Comparison of ENCODE assay signal across 1 cellular context in genomic region chr16:85523602-85524364, GRCh38.
TF ChIP-seq lines count a peak whose summit lies in the region.

No MANE protein-coding gene starts in this region.

TF ChIP-seq in HepG2, 621 proteins besides CTCF, POLR2A, EP300 and RAD21 (continued from another document and continues in another):
- TF ChIP-seq ZNF646 (CRISPR knock-in tag; IDR thresholded peaks at IDR 0.05) (no peak), ZNF776 (CRISPR knock-in tag; IDR thresholded peaks at IDR 0.05) (0 out of 2 replicates have a peak, but pooled peaks have one; percentile 11), ZNF563 (CRISPR knock-in tag; IDR thresholded peaks at IDR 0.05) (peak; percentile 31; the same call in 1 of the 2 replicates), RAD51 (IDR thresholded peaks at IDR 0.05; ENCODE audit: borderline replicate concordance) (no peak), ZNF138 (CRISPR knock-in tag; IDR thresholded peaks at IDR 0.05; ENCODE audit: low read depth) (no peak; the same call in 1 of the 2 replicates), ATRX (CRISPR knock-in tag; IDR thresholded peaks at IDR 0.05; ENCODE audit: borderline replicate concordance) (no peak), DNMT3B (CRISPR knock-in tag; conservative IDR thresholded peaks at IDR 0.05) (no peak), ZKSCAN1 (IDR thresholded peaks at IDR 0.05; ENCODE audit: low read length) (no peak), RFX1 (IDR thresholded peaks at IDR 0.05) (no peak), ZSCAN21 (CRISPR knock-in tag; IDR thresholded peaks at IDR 0.05; ENCODE audit: borderline replicate concordance) (no peak; the same call in 1 of the 2 replicates), CEBPG (CRISPR knock-in tag; IDR thresholded peaks at IDR 0.05) (peak; percentile 51), RXRB (CRISPR knock-in tag; IDR thresholded peaks at IDR 0.05; ENCODE audit: borderline replicate concordance) (peak; percentile 59; the same call in 1 of the 2 replicates), ZFY (CRISPR knock-in tag; IDR thresholded peaks at IDR 0.05) (peak; percentile 60; the same call in 1 of the 2 replicates), SRSF9 (IDR thresholded peaks at IDR 0.05; ENCODE audit: borderline replicate concordance, insufficient read depth, low read depth, low read length, poor library complexity, severe bottlenecking) (no peak), KDM5B (CRISPR knock-in tag; IDR thresholded peaks at IDR 0.05; ENCODE audit: borderline replicate concordance) (peak; percentile 21; the same call in 1 of the 2 replicates), ZNF235 (CRISPR knock-in tag; IDR thresholded peaks at IDR 0.05; ENCODE audit: borderline replicate concordance) (peak; percentile 92; the same call in 1 of the 2 replicates), ZBTB25 (CRISPR knock-in tag; IDR thresholded peaks at IDR 0.05) (0 out of 2 replicates have a peak, but pooled peaks have one; percentile 26), MTF2 (CRISPR knock-in tag; IDR thresholded peaks at IDR 0.05; ENCODE audit: borderline replicate concordance) (no peak), FIP1L1 (IDR thresholded peaks at IDR 0.05; ENCODE audit: borderline replicate concordance, insufficient read depth, low read depth, low read length) (no peak), ZNF660 (CRISPR knock-in tag; IDR thresholded peaks at IDR 0.05; ENCODE audit: borderline replicate concordance, low read depth) (no peak), ZNF639 (CRISPR knock-in tag; conservative IDR thresholded peaks at IDR 0.05) (no peak), BRCA1 (CRISPR knock-in tag; IDR thresholded peaks at IDR 0.05) (0 out of 2 replicates have a peak, but pooled peaks have one; percentile 44), ZFX (CRISPR knock-in tag; IDR thresholded peaks at IDR 0.05; ENCODE audit: low read depth) (peak; percentile 61; the same call in 1 of the 2 replicates), HDAC2 (CRISPR knock-in tag; IDR thresholded peaks at IDR 0.05) (peak; percentile 37; the same call in 1 of the 2 replicates), ZNF264 (CRISPR knock-in tag; IDR thresholded peaks at IDR 0.05) (peak; percentile 60; the same call in 1 of the 2 replicates), WIZ (CRISPR knock-in tag; IDR thresholded peaks at IDR 0.05) (peak; percentile 23; the same call in 1 of the 2 replicates), ZNF674 (CRISPR knock-in tag; IDR thresholded peaks at IDR 0.05; ENCODE audit: low read depth) (peak; percentile 20), HNRNPH1 (optimal IDR thresholded peaks at IDR 0.05; ENCODE audit: low read depth, low read length) (no peak), CEBPB (IDR thresholded peaks at IDR 0.05; ENCODE audit: borderline replicate concordance, low read depth, low read length) (no peak), MED13 (CRISPR knock-in tag; IDR thresholded peaks at IDR 0.05) (peak; percentile 54; the same call in 1 of the 2 replicates), FOXA1 (IDR thresholded peaks at IDR 0.05) (no peak), FOXA1 (CRISPR knock-in tag; IDR thresholded peaks at IDR 0.05) (peak; percentile 75), RNF2 (conservative IDR thresholded peaks at IDR 0.05; ENCODE audit: low read depth) (no peak), ZSCAN20 (CRISPR knock-in tag; IDR thresholded peaks at IDR 0.05; ENCODE audit: borderline replicate concordance) (no peak), MAFK (conservative IDR thresholded peaks at IDR 0.05 in 1 of 2, IDR thresholded peaks at IDR 0.05 in 1 of 2; ENCODE audit: low read length in 2 of 2) (no peak), PAXIP1 (CRISPR knock-in tag; conservative IDR thresholded peaks at IDR 0.05) (no peak; the same call in 1 of the 2 replicates), ZIK1 (CRISPR knock-in tag; IDR thresholded peaks at IDR 0.05; ENCODE audit: borderline replicate concordance, low read depth) (0 out of 2 replicates have a peak, but pooled peaks have one; percentile 46), GATAD1 (CRISPR knock-in tag; IDR thresholded peaks at IDR 0.05) (no peak), JUND (CRISPR knock-in tag; IDR thresholded peaks at IDR 0.05) (peak; percentile 64), ZNF280D (CRISPR knock-in tag; IDR thresholded peaks at IDR 0.05) (no peak; the same call in 1 of the 2 replicates), STAG1 (CRISPR knock-in tag; IDR thresholded peaks at IDR 0.05) (peak; percentile 25), ZNF20 (CRISPR knock-in tag; IDR thresholded peaks at IDR 0.05) (no peak), NKX3-1 (CRISPR knock-in tag; IDR thresholded peaks at IDR 0.05) (no peak)
- TF ChIP-seq, protein P1, sequence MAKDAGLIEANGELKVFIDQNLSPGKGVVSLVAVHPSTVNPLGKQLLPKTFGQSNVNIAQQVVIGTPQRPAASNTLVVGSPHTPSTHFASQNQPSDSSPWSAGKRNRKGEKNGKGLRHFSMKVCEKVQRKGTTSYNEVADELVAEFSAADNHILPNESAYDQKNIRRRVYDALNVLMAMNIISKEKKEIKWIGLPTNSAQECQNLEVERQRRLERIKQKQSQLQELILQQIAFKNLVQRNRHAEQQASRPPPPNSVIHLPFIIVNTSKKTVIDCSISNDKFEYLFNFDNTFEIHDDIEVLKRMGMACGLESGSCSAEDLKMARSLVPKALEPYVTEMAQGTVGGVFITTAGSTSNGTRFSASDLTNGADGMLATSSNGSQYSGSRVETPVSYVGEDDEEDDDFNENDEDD (CRISPR knock-in tag; IDR thresholded peaks at IDR 0.05; ENCODE audit: borderline replicate concordance) = peak; percentile 35; the same call in 1 of the 2 replicates
- TF ChIP-seq, protein P2, sequence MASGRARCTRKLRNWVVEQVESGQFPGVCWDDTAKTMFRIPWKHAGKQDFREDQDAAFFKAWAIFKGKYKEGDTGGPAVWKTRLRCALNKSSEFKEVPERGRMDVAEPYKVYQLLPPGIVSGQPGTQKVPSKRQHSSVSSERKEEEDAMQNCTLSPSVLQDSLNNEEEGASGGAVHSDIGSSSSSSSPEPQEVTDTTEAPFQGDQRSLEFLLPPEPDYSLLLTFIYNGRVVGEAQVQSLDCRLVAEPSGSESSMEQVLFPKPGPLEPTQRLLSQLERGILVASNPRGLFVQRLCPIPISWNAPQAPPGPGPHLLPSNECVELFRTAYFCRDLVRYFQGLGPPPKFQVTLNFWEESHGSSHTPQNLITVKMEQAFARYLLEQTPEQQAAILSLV (CRISPR knock-in tag; IDR thresholded peaks at IDR 0.05; ENCODE audit: borderline replicate concordance) = peak; percentile 50; the same call in 1 of the 2 replicates
